Comparison of ENCODE assay signal across 20 cellular contexts in the genomic region with DNA sequence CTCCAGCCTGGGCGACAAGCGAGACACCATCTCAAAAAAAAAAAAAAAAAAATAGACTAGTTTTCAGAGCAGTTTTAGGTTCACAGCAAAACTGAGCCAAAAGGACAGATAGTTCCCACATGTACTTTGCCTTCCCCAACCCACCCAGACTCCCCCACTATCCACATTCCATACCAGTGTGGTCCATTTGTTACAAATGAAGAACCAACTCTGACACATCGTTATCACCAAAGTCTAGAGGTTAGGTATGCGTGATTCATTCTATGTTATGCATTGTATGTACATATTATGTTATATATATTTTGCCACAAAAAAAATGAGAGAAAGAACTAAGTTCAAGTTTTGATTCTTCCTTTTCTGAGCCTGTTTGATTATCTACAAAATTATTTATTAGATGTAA. TPM values are rescaled to one million over a fixed set of nuclear protein-coding genes. Genes with fewer than 3 reads are reported as not detected.
DNase-seq lines count a peak whose midpoint lies in the region; TF ChIP-seq lines count a peak whose summit lies in the region.
"Had no signal": no experiment of that assay in that cellular context is flagged by ENCODE, and none has a peak within 500 bp of the region (broad histone marks: within the 10 kb centered on the region; RNA-seq: fewer than 3 reads in every experiment).

No MANE protein-coding gene starts in this region.

- H3K9me3 Mint-ChIP-seq in immature natural killer cell (no peaks in the 10 kb centered on the region), nephron progenitor cell (no peaks in the 10 kb centered on the region)
- H3K9me3 Mint-ChIP-seq: CD8-positive, alpha-beta memory T cell had no signal

- H3K36me3 Mint-ChIP-seq in immature natural killer cell (peaks cover 22 to 46% (median 25%) of the 10 kb centered on the region in 3 donors), nephron progenitor cell (ENCODE audit: low read depth) (peaks cover 55% of the 10 kb centered on the region)

- H3K4me3 Mint-ChIP-seq in immature natural killer cell = no peak overlapping the region
- H3K4me3 Mint-ChIP-seq in nephron progenitor cell = no peak overlapping the region

- H3K4me1 Mint-ChIP-seq in immature natural killer cell (peaks cover 30 to 76% of the 10 kb centered on the region in 2 donors), nephron progenitor cell (peaks cover 10% of the 10 kb centered on the region)

- no peak for TF ChIP-seq CTCF in RWPE1 (conservative IDR thresholded peaks at IDR 0.05; ENCODE audit: low read depth)
- TF ChIP-seq CTCF in choroid plexus epithelial cell (conservative IDR thresholded peaks at IDR 0.05; ENCODE audit: low read depth, low read length) = no peak
- TF ChIP-seq CTCF in smooth muscle cell (IDR thresholded peaks at IDR 0.05; ENCODE audit: borderline replicate concordance, insufficient read depth, poor library complexity, severe bottlenecking) = no peak
- TF ChIP-seq CTCF in nephron progenitor cell (IDR thresholded peaks at IDR 0.05) = no peak

- H3K9ac ChIP-seq in GM23248 = no peak overlapping the region
- H3K9ac ChIP-seq in smooth muscle cell (ENCODE audit: low read depth) = no peak overlapping the region

- H3K27me3 ChIP-seq in GM23248 (replicated peaks; ENCODE audit: insufficient read depth) (no peaks in the 10 kb centered on the region), smooth muscle cell (ENCODE audit: low read depth) (no peaks in the 10 kb centered on the region)
- H3K27me3 ChIP-seq: BLaER1 treated with 17β-estradiol and CSF1 and Interleukin-3, amounts not matched to agents 10 nM and 100 nM; MG63 had no signal

- CTCF ChIA-PET in RWPE1 (lab: Yijun Ruan, JAX) = no interaction called here

- no peak overlapping the region for H3K4me3 ChIP-seq in GM23248
- H3K4me3 ChIP-seq in choroid plexus epithelial cell (ENCODE audit: low read depth, low read length) = no peak overlapping the region
- H3K4me3 ChIP-seq in smooth muscle cell = no peak overlapping the region
- H3K4me3 ChIP-seq: BLaER1 treated with 17β-estradiol and CSF1 and Interleukin-3, amounts not matched to agents 10 nM and 100 nM; MG63; SK-N-MC had no signal

- H3K9me2 ChIP-seq in GM23248 (ENCODE audit: insufficient read depth) = no peaks in the 10 kb centered on the region

- H4K20me1 ChIP-seq in GM23248 (ENCODE audit: insufficient read depth) (0 out of 2 replicates have a peak, but pooled peaks cover 3% of the 10 kb centered on the region), smooth muscle cell (ENCODE audit: low read depth) (peaks cover 49% of the 10 kb centered on the region)

- H3K79me2 ChIP-seq in GM23248 (ENCODE audit: insufficient read depth) = peaks cover 83% of the 10 kb centered on the region
- H3K79me2 ChIP-seq in smooth muscle cell (ENCODE audit: low read depth) = peaks cover 66% of the 10 kb centered on the region

- H3K9me3 ChIP-seq in GM23248 (ENCODE audit: low read depth) (no peaks in the 10 kb centered on the region), smooth muscle cell (replicated peaks; ENCODE audit: low read depth) (no peaks in the 10 kb centered on the region)
- H3K9me3 ChIP-seq: BLaER1 treated with 17β-estradiol and CSF1 and Interleukin-3, amounts not matched to agents 10 nM and 100 nM; MG63 had no signal

- H3K27me3 Mint-ChIP-seq in immature natural killer cell (ENCODE audit: low read depth in 3 of 3) (peaks cover 0 to 2% (median 0%) of the 10 kb centered on the region in 3 donors), nephron progenitor cell (ENCODE audit: low read depth, poor library complexity) (no peaks in the 10 kb centered on the region)
- H3K27me3 Mint-ChIP-seq: CD8-positive, alpha-beta memory T cell had no signal

- H3K27ac Mint-ChIP-seq in immature natural killer cell (no peak overlapping the region), nephron progenitor cell (no peak overlapping the region)

- WGBS in GM23248 (ENCODE audit: low coverage in 1 of 2, low lambda C conversion rate in 2 of 2, missing lambda C conversion rate in 2 of 2), 2 experiments = 74 to 93% methylated on average over 2 to 4 of the region's 4 CpGs
- 90% methylated on average over 4 of the region's 4 CpGs for WGBS in smooth muscle cell (ENCODE audit: low lambda C conversion rate)

- peaks cover 6% of the 10 kb centered on the region; the same call in 1 of the 2 replicates for H3F3A ChIP-seq in GM23248 (ENCODE audit: insufficient read depth)
- H3F3A ChIP-seq in smooth muscle cell (ENCODE audit: low read depth) = peaks cover 3% of the 10 kb centered on the region

- no peak overlapping the region for H3K27ac ChIP-seq in GM23248
- H3K27ac ChIP-seq in RWPE1 = peak overlapping the region; percentile 92
- H3K27ac ChIP-seq in smooth muscle cell (ENCODE audit: low read depth) = peak overlapping the region; percentile 91
- H3K27ac ChIP-seq: SK-N-MC had no signal

- in situ Hi-C loops in GM23248 (cut with MboI) = no loop called here

- H2AFZ ChIP-seq in GM23248 (no peak overlapping the region), smooth muscle cell (ENCODE audit: low read depth) (no peak overlapping the region)

- H3K4me2 ChIP-seq in GM23248 (ENCODE audit: unreplicated experiment) = peak overlapping the region; percentile 84
- peak overlapping the region; percentile 92 for H3K4me2 ChIP-seq in smooth muscle cell

- DNase-seq in GM23248 (no peak), RWPE1 (ENCODE audit: low spot score) (peak; percentile 85), choroid plexus epithelial cell (ENCODE audit: low read depth) (peak; percentile 20), smooth muscle cell (lab: John Stamatoyannopoulos, UW; ENCODE audit: unreplicated experiment) (no peak), immature natural killer cell (no peak), NCI-H1105 (lab: John Stamatoyannopoulos, UW) (no peak), nephron progenitor cell (no peak)
- DNase-seq: CD8-positive, alpha-beta memory T cell; DMS53; MG63; NCI-H1092; NCI-H146; NCI-H2029 treated with DMSO at 0.1 percent for 48 hours; NCI-H446; NCI-H526 treated with DMSO at 0.1 percent for 48 hours; SHP77 had no signal

- H3K4me1 ChIP-seq in GM23248 (ENCODE audit: insufficient read depth) (peaks cover 25% of the 10 kb centered on the region), smooth muscle cell (ENCODE audit: low read depth) (peaks cover 21% of the 10 kb centered on the region)

- POLR2A ChIA-PET in RWPE1 (lab: Yijun Ruan, JAX; ENCODE audit: low non-redundant PET) = no interaction called here

- H3K36me3 ChIP-seq in GM23248 (ENCODE audit: low read depth) (peaks cover 50% of the 10 kb centered on the region), smooth muscle cell (ENCODE audit: low read depth) (peaks cover 22% of the 10 kb centered on the region)

RNA-seq across cellular contexts. Expression of a gene that starts 3.5 kb away (rescaled TPM):
- 37.3 and 58.3 TPM in 2 replicates for total RNA-seq in GM23248 (2014; rRNA removed; shearing (Covaris generic))
- polyA plus RNA-seq in GM23248 (2016; fragmentation: Nextera tagmentation; extraction: Ambion mirVana) (56.0 and 60.2 TPM in 2 replicates), smooth muscle cell (43.7 and 56.6 TPM in 2 replicates), immature natural killer cell (10 to 100 TPM; 52.2 to 65.3 (median 56.0) TPM)
- total RNA-seq in smooth muscle cell = 70.3 and 75.2 TPM in 2 replicates

RNA-seq across cellular contexts. Expression of a gene that starts 7.6 kb away (rescaled TPM):
- not detected in 2 replicates for total RNA-seq in GM23248 (2014; rRNA removed; shearing (Covaris generic))
- polyA plus RNA-seq in GM23248 (2016; fragmentation: Nextera tagmentation; extraction: Ambion mirVana) (not detected in 2 replicates), smooth muscle cell (not detected in 2 replicates), immature natural killer cell (not detected)
- not detected in 2 replicates for total RNA-seq in smooth muscle cell
- total RNA-seq: CD8-positive, alpha-beta memory T cell; HT1080; IMR-90 had no signal
- polyA plus RNA-seq: CD8-positive, alpha-beta memory T cell had no signal

RNA-seq across cellular contexts. Expression of a gene that starts 39.2 kb away (rescaled TPM):
- 20.1 and 24.4 TPM in 2 replicates for total RNA-seq in GM23248 (2014; rRNA removed; shearing (Covaris generic))
- polyA plus RNA-seq in GM23248 (2016; fragmentation: Nextera tagmentation; extraction: Ambion mirVana) (57.2 and 59.6 TPM in 2 replicates), smooth muscle cell (48.9 and 53.1 TPM in 2 replicates), immature natural killer cell (10 to 100 TPM; 58.5 to 70.1 (median 59.8) TPM)
- 62.3 and 70.0 TPM in 2 replicates for total RNA-seq in smooth muscle cell

RNA-seq across cellular contexts. Expression of a gene that starts 52.4 kb away (rescaled TPM):
- total RNA-seq in GM23248 (2014; rRNA removed; shearing (Covaris generic)) = 16.8 and 24.4 TPM in 2 replicates
- polyA plus RNA-seq in GM23248 (2016; fragmentation: Nextera tagmentation; extraction: Ambion mirVana) (35.9 and 36.0 TPM in 2 replicates), smooth muscle cell (48.5 and 53.0 TPM in 2 replicates), immature natural killer cell (10 to 100 TPM; 46.8 to 56.4 (median 48.6) TPM)
- 36.3 and 61.1 TPM in 2 replicates for total RNA-seq in smooth muscle cell

Comparison
In these comparisons a context has a peak if more than half of its experiments do, and no peak if none do; other contexts are left out.
1. DNase-seq: peak in RWPE1 (single experiment) and choroid plexus epithelial cell (single experiment); none in GM23248 (single experiment), smooth muscle cell (single experiment), immature natural killer cell (0 of 3), NCI-H1105 (single experiment) and nephron progenitor cell (single experiment).